29 cellular contexts compared by ENCODE assay signal in the genomic region with DNA sequence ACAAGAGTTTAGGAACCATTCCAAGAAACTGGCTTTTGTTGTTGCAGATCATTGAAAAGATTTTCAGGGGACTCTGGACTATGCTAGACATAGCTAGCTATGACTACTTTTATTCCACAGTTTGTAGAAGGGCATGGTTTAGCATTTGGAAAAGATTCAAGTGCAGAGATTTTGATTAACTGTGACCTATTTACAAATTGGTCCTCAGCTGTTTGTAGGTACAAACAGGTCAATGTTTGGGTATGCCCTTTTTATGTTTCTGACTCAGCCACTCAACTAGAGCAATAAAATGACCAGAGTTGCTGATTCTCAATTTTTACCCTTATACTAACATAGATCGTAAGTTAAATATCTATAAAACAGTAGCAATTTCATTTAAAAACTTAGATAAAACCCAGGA. TPM values are rescaled to one million over a fixed set of nuclear protein-coding genes. Genes with fewer than 3 reads are reported as not detected.
DNase-seq lines count a peak whose midpoint lies in the region; ATAC-seq, FAIRE-seq and TF ChIP-seq lines count a peak whose summit lies in the region.
"Had no signal": no experiment of that assay in that cellular context is flagged by ENCODE, and none has a peak within 500 bp of the region (broad histone marks: within the 10 kb centered on the region; RNA-seq: fewer than 3 reads in every experiment).

No MANE protein-coding gene starts in this region.

- ATAC-seq in A549 (no peak), IMR-90 (ENCODE audit: low read depth) (no peak), GM19397 (IDR thresholded peaks at IDR 0.05; ENCODE audit: unreplicated experiment) (no peak)
- ATAC-seq: activated CD8-positive, alpha-beta memory T cell treated with anti-CD3 and anti-CD28 coated beads, Interleukin-2, amount 10 ng/mL, durations not matched to agents 7 days and 5 days; left lung; naive thymus-derived CD8-positive, alpha-beta T cell; stimulated activated effector memory CD8-positive, alpha-beta T cell treated with anti-CD3 and anti-CD28 coated beads, Interleukin-12 subunit alpha, Interleukin-12 subunit beta, amount 100 ng/mL, for 72 hours; WTC11 had no signal

- H2AK9ac ChIP-seq in IMR-90 (replicated peaks; ENCODE audit: low read depth, low read length, poor library complexity) = no peak overlapping the region

- H3K4me1 ChIP-seq in A549 (peaks cover 76% of the 10 kb centered on the region), IMR-90 (ENCODE audit: control insufficient read depth, insufficient read depth, low read length) (peaks cover 25% of the 10 kb centered on the region), kidney (ENCODE audit: control insufficient read depth in 1 of 2, insufficient read depth in 1 of 2, low read depth in 1 of 2, low read length in 2 of 2) (peaks cover 31 to 53% of the 10 kb centered on the region in 2 donors), spleen (peaks cover 3 to 61% (median 23%) of the 10 kb centered on the region in 6 donors)
- H3K4me1 ChIP-seq: breast epithelium had no signal

- H3K27me3 ChIP-seq in IMR-90 (ENCODE audit: control insufficient read depth, insufficient read depth, low read length) (no peaks in the 10 kb centered on the region), spleen (replicated peaks in 1 of 7) (no peaks in the 10 kb centered on the region)
- H3K27me3 ChIP-seq: adrenal gland, BLaER1, breast epithelium, left lung, Peyer's patch had no signal

- peak overlapping the region; percentile 84; the same call in 1 of the 2 replicates for H3K14ac ChIP-seq in IMR-90 (replicated peaks; ENCODE audit: low read depth, low read length)

- 79% methylated on average over 1 of the region's 1 CpG for WGBS in A549 (ENCODE audit: missing lambda C conversion rate)
- no CpG with 5 or more reads among the region's 1 CpG for WGBS in IMR-90 (ENCODE audit: extremely low coverage in 2 of 2, insufficient read length in 1 of 2), 2 experiments
- 86 to 100% (median 93%) methylated on average over 1 of the region's 1 CpG for WGBS in spleen, 5 donors

- dilution Hi-C loops in IMR-90 (cut with HindIII; ENCODE audit: low sequenced_read_pairs, unreplicated experiment) = no loop called here

- peak overlapping the region; percentile 88 for H2BK20ac ChIP-seq in IMR-90 (ENCODE audit: low read depth, low read length)

- no peak overlapping the region for H3K18ac ChIP-seq in IMR-90 (ENCODE audit: low read depth, low read length)

- H3K9ac ChIP-seq in IMR-90 (ENCODE audit: low read depth, low read length) (no peak overlapping the region), kidney (ENCODE audit: low read length in 2 of 2) (no peak overlapping the region)
- H3K9ac ChIP-seq: BLaER1 had no signal

- TF ChIP-seq EP300 in A549 (IDR thresholded peaks at IDR 0.05) = no peak

- no peaks in the 10 kb centered on the region for H3K9me3 ChIP-seq in A549
- no peaks in the 10 kb centered on the region for H3K9me3 ChIP-seq in IMR-90 (ENCODE audit: control insufficient read depth, insufficient read depth, low read length)
- no peaks in the 10 kb centered on the region for H3K9me3 ChIP-seq in kidney (ENCODE audit: control insufficient read depth in 1 of 2, low read length in 2 of 2)
- H3K9me3 ChIP-seq in spleen = no peaks in the 10 kb centered on the region
- H3K9me3 ChIP-seq: adrenal gland, breast epithelium, left lung, Peyer's patch had no signal

- H3K79me1 ChIP-seq in IMR-90 (ENCODE audit: low read depth in 1 of 2, low read length in 2 of 2) = peaks cover 3 to 67% of the 10 kb centered on the region in 2 experiments

- TF ChIP-seq CTCF in A549 (IDR thresholded peaks at IDR 0.05) (no peak), IMR-90 (conservative IDR thresholded peaks at IDR 0.05; ENCODE audit: low read depth, low read length) (no peak), kidney (IDR thresholded peaks at IDR 0.05; ENCODE audit: borderline replicate concordance, extremely low read depth, insufficient read depth) (no peak), spleen (IDR thresholded peaks at IDR 0.05 in 8 of 11, conservative IDR thresholded peaks at IDR 0.05 in 3 of 11) (no peak)

- TF ChIP-seq RAD21 in A549 (conservative IDR thresholded peaks at IDR 0.05 in 1 of 2, IDR thresholded peaks at IDR 0.05 in 1 of 2) (no peak), IMR-90 (IDR thresholded peaks at IDR 0.05; ENCODE audit: low read length) (no peak)

- H2AK5ac ChIP-seq in IMR-90 (ENCODE audit: low read depth, low read length) = no peak overlapping the region

- intact Hi-C loops in IMR-90 (cut with micrococcal nuclease) = no loop called here
- intact Hi-C loops in kidney (cut with DNase I) = no loop called here
- intact Hi-C loops in spleen (cut with DNase I; ENCODE audit: low total_unique reads) = no loop called here

- peaks cover 6% of the 10 kb centered on the region for H4K20me1 ChIP-seq in IMR-90 (ENCODE audit: insufficient read depth, low read length)

- H2BK120ac ChIP-seq in IMR-90 (ENCODE audit: low read depth, low read length) = peak overlapping the region; percentile 85

- peak overlapping the region; percentile 17 to 75; a peak in 1 of 4 replicates for H4K8ac ChIP-seq in IMR-90 (ENCODE audit: low read depth in 2 of 2, low read length in 2 of 2)

- H3K27ac ChIP-seq in A549 (peak overlapping the region; percentile 84 to 88), IMR-90 (ENCODE audit: insufficient read depth, low read length) (no peak overlapping the region), kidney (ENCODE audit: low read depth in 2 of 2, low read length in 2 of 2) (peak overlapping the region; percentile 54 to 95), spleen (peak overlapping the region in 5 of 8 donors; percentile 5 to 47 (median 37))
- H3K27ac ChIP-seq: BLaER1, left lung, Peyer's patch had no signal

- FAIRE-seq in A549 (lab: Jason Lieb, UNC) (no peak), kidney (lab: Jason Lieb, UNC) (peak; percentile 96)
- FAIRE-seq: frontal cortex, H54 had no signal

- no peak overlapping the region; the same call in 1 of the 2 replicates for H4K5ac ChIP-seq in IMR-90 (ENCODE audit: low read depth, low read length)

- H3K4me2 ChIP-seq in A549 (peak overlapping the region; percentile 82), IMR-90 (ENCODE audit: low read depth, low read length) (no peak overlapping the region)
- H3K4me2 ChIP-seq: BLaER1 had no signal

- in situ Hi-C loops in IMR-90 (cut with MboI; ENCODE audit: low sequenced_read_pairs) = no loop called here

- peaks cover 20% of the 10 kb centered on the region for H3K9me1 ChIP-seq in IMR-90 (ENCODE audit: insufficient read depth, low read length)

- no peak for TF ChIP-seq POLR2A in A549 (IDR thresholded peaks at IDR 0.05; ENCODE audit: low read length)
- no peak for TF ChIP-seq POLR2A in IMR-90 (IDR thresholded peaks at IDR 0.05; ENCODE audit: low read depth, low read length)
- no peak for TF ChIP-seq POLR2A in spleen (IDR thresholded peaks at IDR 0.05)

- peak overlapping the region; percentile 51 for H2BK5ac ChIP-seq in IMR-90 (ENCODE audit: low read depth, low read length, poor library complexity, severe bottlenecking)

- no peak overlapping the region for H3K56ac ChIP-seq in IMR-90 (ENCODE audit: extremely low read depth, insufficient read depth, low read length)

- CTCF ChIA-PET in A549 (lab: Yijun Ruan, JAX) = interaction anchor here (0.9 to 4.8 kb wide), 2 partner anchors 25 to 128 kb away, joined by 4 to 24 read pairs; no protein-coding TSS in a partner anchor
- CTCF ChIA-PET in IMR-90 (lab: Yijun Ruan, JAX) = no interaction called here

- H3K23ac ChIP-seq in IMR-90 (ENCODE audit: low read depth, low read length) = peak overlapping the region; percentile 94; the same call in 1 of the 2 replicates

- peak overlapping the region; percentile 94; the same call in 1 of the 2 replicates for H3K4ac ChIP-seq in IMR-90 (ENCODE audit: low read depth, low read length)

- no peak overlapping the region for H2AFZ ChIP-seq in IMR-90 (replicated peaks; ENCODE audit: low read length, poor library complexity)

- 0 out of 3 replicates have a peak overlapping the region, but pooled peaks have one; percentile 84 for H2BK15ac ChIP-seq in IMR-90 (ENCODE audit: low read depth, low read length)

- no peak for DNase-seq in A549 (ENCODE audit: low read depth in 1 of 2, low spot score in 1 of 2)
- DNase-seq in IMR-90 = no peak
- no peak for DNase-seq in kidney
- no peak for DNase-seq in spleen
- DNase-seq in effector CD4-positive, alpha-beta T cell = no peak
- no peak for DNase-seq in Kasumi-1 (lab: John Stamatoyannopoulos, UW)
- DNase-seq: activated CD4-positive, alpha-beta T cell treated with anti-CD3 and anti-CD28 coated beads, Interleukin-2, amount 10 ng/mL, durations not matched to agents 7 days and 5 days; activated CD8-positive, alpha-beta memory T cell treated with anti-CD3 and anti-CD28 coated beads, Interleukin-2, amount 10 ng/mL, durations not matched to agents 7 days and 5 days; activated T-cell treated with anti-CD3 and anti-CD28 coated beads, Interleukin-2, amount 50 U/mL, for 48 hours; adrenal gland; hippocampal formation; immature natural killer cell; left lung; midbrain; naive thymus-derived CD8-positive, alpha-beta T cell; NCI-H1105 treated with DMSO at 0.1 percent for 48 hours; NCI-H1930; NCI-H526 treated with DMSO at 0.1 percent for 48 hours; Peyer's patch; retina; stimulated activated CD4-positive, alpha-beta T cell treated with anti-CD3 and anti-CD28 coated beads, Interleukin-4, amount 100 ng/mL, for 24 hours had no signal

- peak overlapping the region; percentile 82; the same call in 1 of the 2 replicates for H4K91ac ChIP-seq in IMR-90 (ENCODE audit: insufficient read depth, low read depth, low read length)

- POLR2A ChIA-PET in A549 (lab: Yijun Ruan, JAX) = no interaction called here
- POLR2A ChIA-PET in IMR-90 (lab: Charles Lee; ENCODE audit: unreplicated experiment) = no interaction called here

- H3K36me3 ChIP-seq in IMR-90 (ENCODE audit: control insufficient read depth, insufficient read depth, low read length) (no peaks in the 10 kb centered on the region), kidney (ENCODE audit: control insufficient read depth in 1 of 2, insufficient read depth in 2 of 2, low read length in 2 of 2) (no peaks in the 10 kb centered on the region), spleen (peaks cover 0 to 8% (median 0%) of the 10 kb centered on the region in 6 donors)
- H3K36me3 ChIP-seq: adrenal gland, breast epithelium, left lung, Peyer's patch had no signal

- no TSS peak for BruUV-seq in IMR-90 (replicated peaks; lab: Mats Ljungman, UMichigan)

- H3K4me3 ChIP-seq in A549 (no peak overlapping the region), IMR-90 (ENCODE audit: insufficient read depth, low read depth, low read length) (no peak overlapping the region), kidney (ENCODE audit: low read length in 2 of 2) (no peak overlapping the region), spleen (no peak overlapping the region)
- H3K4me3 ChIP-seq: adrenal gland, BLaER1, breast epithelium, left lung, Peyer's patch had no signal

RNA-seq across cellular contexts. Expression of a gene that starts 46.7 kb away (rescaled TPM):
- polyA plus RNA-seq in A549 (2011; rRNA removed) (120 and 133 TPM in 2 replicates), A549 (2017; fragmentation: RNase III; extraction: RNeasy Plus Mini Kit Qiagen cat#74134 plus additional on column Dnase treatment) (177 to 255 TPM (median 227 TPM) in 3 replicates), IMR-90 (2012; rRNA removed) (267 and 338 TPM in 2 replicates), kidney (ENCODE audit: insufficient read depth, low read depth, low replicate concordance) (2,157 TPM), spleen (100 to 1,000 TPM; 127 to 444 (median 249) TPM)
- 149 and 189 TPM in 2 replicates for polyA plus RNA-seq in A549 (2012; cell fraction: cytosol; rRNA removed)
- polyA plus RNA-seq in A549 (2012; cell fraction: nucleus; rRNA removed) = 215 and 294 TPM in 2 replicates
- polyA minus RNA-seq in A549 (2011; rRNA and poly(A)+ RNA removed) = 26.4 and 27.2 TPM in 2 replicates
- total RNA-seq in IMR-90 (2012; rRNA removed) (33.2 and 34.2 TPM in 2 replicates), kidney (1,703 TPM), spleen (100 to 1,000 TPM; 450 to 947 (median 589) TPM)
- 354 and 595 TPM in 2 replicates for polyA plus RNA-seq in IMR-90 (2012; cell fraction: cytosol; rRNA removed)
- 197 and 320 TPM in 2 replicates for polyA plus RNA-seq in IMR-90 (2012; cell fraction: nucleus; rRNA removed; ENCODE audit: low replicate concordance)
- total RNA-seq: HT-29; naive thymus-derived CD8-positive, alpha-beta T cell had no signal
- polyA plus RNA-seq: naive thymus-derived CD8-positive, alpha-beta T cell had no signal
